Comparison of ENCODE assay signal across 17 cellular contexts in the genomic region with DNA sequence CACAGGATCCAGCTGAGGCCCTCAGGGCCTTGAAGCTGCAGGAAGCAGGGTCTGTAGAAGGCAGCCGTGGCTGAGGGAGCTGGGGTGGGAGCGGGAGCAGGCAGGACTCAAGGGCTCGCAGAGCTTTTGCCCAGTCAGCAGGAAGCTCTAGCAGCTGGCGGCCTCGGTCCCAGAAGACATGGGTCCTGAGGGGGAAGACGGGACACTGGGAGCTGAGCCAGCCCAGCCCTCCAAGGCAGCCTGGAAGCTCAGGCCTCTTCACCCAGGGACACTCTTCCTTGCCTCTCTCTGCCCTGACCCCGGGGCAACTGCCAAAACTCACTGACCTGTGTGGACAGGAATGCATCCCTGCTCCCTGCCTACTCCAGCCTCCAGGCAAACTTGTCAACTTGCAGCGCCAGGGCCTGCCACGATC. TPM values are rescaled to one million over a fixed set of nuclear protein-coding genes. Genes with fewer than 3 reads are reported as not detected.
DNase-seq lines count a peak whose midpoint lies in the region; ATAC-seq and TF ChIP-seq lines count a peak whose summit lies in the region.
"Had no signal": no experiment of that assay in that cellular context is flagged by ENCODE, and none has a peak within 500 bp of the region (broad histone marks: within the 10 kb centered on the region; RNA-seq: fewer than 3 reads in every experiment).

No MANE protein-coding gene starts in this region.

- H3K4me2 ChIP-seq in BLaER1 treated with 17β-estradiol and CSF1 and Interleukin-3, amounts not matched to agents 10 nM and 100 nM, result peak overlapping the region; percentile 27 to 83 (median 64); a peak in 21 of 22 replicates
- H3K4me2 ChIP-seq in mesendoderm (ENCODE audit: low read length) (no peak overlapping the region), MM.1S (ENCODE audit: low read depth, low read length) (no peak overlapping the region)

- peak overlapping the region in 4 of 11 experiments; percentile 25 to 38 (median 32); a peak in 3 of 22 replicates for H3K9ac ChIP-seq in BLaER1 treated with 17β-estradiol and CSF1 and Interleukin-3, amounts not matched to agents 10 nM and 100 nM
- no peak overlapping the region for H3K9ac ChIP-seq in mesendoderm (ENCODE audit: low read length)
- H3K9ac ChIP-seq in MM.1S (ENCODE audit: low read length), result no peak overlapping the region
- no peak overlapping the region for H3K9ac ChIP-seq in colonic mucosa (ENCODE audit: low read depth in 2 of 2, low read length in 2 of 2)

- H3K56ac ChIP-seq in mesendoderm (ENCODE audit: low read length), result no peak overlapping the region

- no peaks in the 10 kb centered on the region for H3K9me3 ChIP-seq in BLaER1 treated with 17β-estradiol and CSF1 and Interleukin-3, amounts not matched to agents 10 nM and 100 nM (replicated peaks in 1 of 11)
- no peaks in the 10 kb centered on the region for H3K9me3 ChIP-seq in MG63
- no peaks in the 10 kb centered on the region for H3K9me3 ChIP-seq in MM.1S (replicated peaks; ENCODE audit: insufficient read depth, low read length)
- no peaks in the 10 kb centered on the region for H3K9me3 ChIP-seq in colonic mucosa

- no peak overlapping the region for H2BK15ac ChIP-seq in mesendoderm (replicated peaks; ENCODE audit: low read depth)

- H4K8ac ChIP-seq in mesendoderm (ENCODE audit: low read depth, low read length), result no peak overlapping the region

- peaks cover 0 to 39% (median 5%) of the 10 kb centered on the region in 11 experiments; a peak in 5 of 22 replicates for H4K20me1 ChIP-seq in BLaER1 treated with 17β-estradiol and CSF1 and Interleukin-3, amounts not matched to agents 10 nM and 100 nM
- H4K20me1 ChIP-seq in MM.1S (ENCODE audit: insufficient read depth, low read length), result no peaks in the 10 kb centered on the region

- H2BK120ac ChIP-seq in mesendoderm (ENCODE audit: low read depth, low read length), result no peak overlapping the region

- no peak overlapping the region for H2BK5ac ChIP-seq in mesendoderm (ENCODE audit: low read length)

- no peak overlapping the region for H2AFZ ChIP-seq in MM.1S (ENCODE audit: low read length)

- peak; percentile 93 for DNase-seq in MG63
- peak; percentile 52 for DNase-seq in mesendoderm
- DNase-seq in MM.1S, result no peak
- DNase-seq in colonic mucosa, result no peak
- no peak for DNase-seq in activated T-cell treated with anti-CD3 and anti-CD28 coated beads, Interleukin-2, amount 50 U/mL, for 24 hours
- DNase-seq: activated CD4-positive, alpha-beta T cell treated with anti-CD3 and anti-CD28 coated beads, Interleukin-2, amount 50 U/mL, for 1 hour; glutamatergic neuron; GOT3; naive thymus-derived CD4-positive, alpha-beta T cell; NCI-H1694; NCI-H524 treated with DMSO at 0.1 percent for 48 hours; stimulated activated CD4-positive, alpha-beta T cell treated with anti-CD3 and anti-CD28 coated beads, Interleukin-4, amount 100 ng/mL, for 24 hours had no signal

- no peak for ATAC-seq in GM19463 (IDR thresholded peaks at IDR 0.05; ENCODE audit: unreplicated experiment)
- ATAC-seq: naive thymus-derived CD4-positive, alpha-beta T cell had no signal

- no peak overlapping the region for H3K18ac ChIP-seq in mesendoderm (ENCODE audit: low read length)

- no peak overlapping the region for H3K23ac ChIP-seq in mesendoderm (ENCODE audit: low read length)

- H3K9me2 ChIP-seq in MM.1S (replicated peaks; ENCODE audit: insufficient read depth, low read length), result no peaks in the 10 kb centered on the region

- H3K4me3 Mint-ChIP-seq in activated T-cell treated with anti-CD3 and anti-CD28 coated beads, Interleukin-2, amount 50 U/mL, for 24 hours, result no peak overlapping the region
- H3K4me3 Mint-ChIP-seq: naive thymus-derived CD4-positive, alpha-beta T cell; T-helper 2 cell treated with Interferon-gamma antibody and Interleukin-4, amounts not matched to agents 5 μg/mL and 100 μg/mL, for 36 hours had no signal

- H3K36me3 ChIP-seq in BLaER1 treated with 17β-estradiol and CSF1 and Interleukin-3, amounts not matched to agents 10 nM and 100 nM, result no peaks in the 10 kb centered on the region
- H3K36me3 ChIP-seq in MG63 (0 out of 2 replicates have a peak, but pooled peaks cover 2% of the 10 kb centered on the region), mesendoderm (ENCODE audit: control insufficient read depth, insufficient read depth, low read length) (no peaks in the 10 kb centered on the region), MM.1S (replicated peaks; ENCODE audit: insufficient read depth, low read length) (no peaks in the 10 kb centered on the region), colonic mucosa (no peaks in the 10 kb centered on the region)

- H3K79me2 ChIP-seq in mesendoderm (ENCODE audit: control insufficient read depth, insufficient read depth, low read length) (peaks cover 1% of the 10 kb centered on the region), MM.1S (ENCODE audit: low read length) (no peaks in the 10 kb centered on the region)

- peak overlapping the region in 2 of 11 experiments; percentile 21 to 28; a peak in 3 of 22 replicates for H3K27ac ChIP-seq in BLaER1 treated with 17β-estradiol and CSF1 and Interleukin-3, amounts not matched to agents 10 nM and 100 nM
- H3K27ac ChIP-seq in cingulate gyrus (ENCODE audit: low read depth, low read length), result peak overlapping the region; percentile 86
- no peak overlapping the region for H3K27ac ChIP-seq in mesendoderm (ENCODE audit: low read depth, low read length)
- no peak overlapping the region for H3K27ac ChIP-seq in MM.1S (ENCODE audit: low read length)
- no peak overlapping the region for H3K27ac ChIP-seq in colonic mucosa
- H3K27ac ChIP-seq: C4-2B had no signal

- peaks cover 23% of the 10 kb centered on the region for H3K4me1 Mint-ChIP-seq in activated T-cell treated with anti-CD3 and anti-CD28 coated beads, Interleukin-2, amount 50 U/mL, for 24 hours (ENCODE audit: low read depth)

- no peak overlapping the region for H3K4ac ChIP-seq in mesendoderm (ENCODE audit: low read depth, low read length)

- peaks cover 2% of the 10 kb centered on the region for H3K79me1 ChIP-seq in mesendoderm (ENCODE audit: low read length)

- peaks cover 10% of the 10 kb centered on the region for H3K27me3 Mint-ChIP-seq in activated T-cell treated with anti-CD3 and anti-CD28 coated beads, Interleukin-2, amount 50 U/mL, for 24 hours

- peaks cover 0 to 6% (median 0%) of the 10 kb centered on the region in 11 experiments; a peak in 1 of 22 replicates for H3K27me3 ChIP-seq in BLaER1 treated with 17β-estradiol and CSF1 and Interleukin-3, amounts not matched to agents 10 nM and 100 nM
- H3K27me3 ChIP-seq in MG63 (no peaks in the 10 kb centered on the region), mesendoderm (ENCODE audit: insufficient read depth, low read length, poor library complexity) (no peaks in the 10 kb centered on the region), MM.1S (replicated peaks; ENCODE audit: insufficient read depth, low read length) (no peaks in the 10 kb centered on the region), colonic mucosa (peaks cover under 1% of the 10 kb centered on the region)

- H4K5ac ChIP-seq in mesendoderm (ENCODE audit: low read length), result no peak overlapping the region

- H3K9me3 Mint-ChIP-seq in activated T-cell treated with anti-CD3 and anti-CD28 coated beads, Interleukin-2, amount 50 U/mL, for 24 hours, result no peaks in the 10 kb centered on the region
- H3K9me3 Mint-ChIP-seq: T-helper 2 cell treated with Interferon-gamma antibody and Interleukin-4, amounts not matched to agents 5 μg/mL and 100 μg/mL, for 36 hours had no signal

- H3K27ac Mint-ChIP-seq in activated T-cell treated with anti-CD3 and anti-CD28 coated beads, Interleukin-2, amount 50 U/mL, for 24 hours, result no peak overlapping the region
- H3K27ac Mint-ChIP-seq: naive thymus-derived CD4-positive, alpha-beta T cell; T-helper 2 cell treated with Interferon-gamma antibody and Interleukin-4, amounts not matched to agents 5 μg/mL and 100 μg/mL, for 36 hours had no signal

- no peak overlapping the region for H3K4me3 ChIP-seq in BLaER1 treated with 17β-estradiol and CSF1 and Interleukin-3, amounts not matched to agents 10 nM and 100 nM
- no peak overlapping the region for H3K4me3 ChIP-seq in MG63
- no peak overlapping the region for H3K4me3 ChIP-seq in mesendoderm (ENCODE audit: low read length)
- H3K4me3 ChIP-seq in MM.1S (ENCODE audit: low read length), result no peak overlapping the region
- H3K4me3 ChIP-seq in colonic mucosa, result no peak overlapping the region

- no peaks in the 10 kb centered on the region for H3K36me3 Mint-ChIP-seq in activated T-cell treated with anti-CD3 and anti-CD28 coated beads, Interleukin-2, amount 50 U/mL, for 24 hours (ENCODE audit: low read depth)
- H3K36me3 Mint-ChIP-seq: naive thymus-derived CD4-positive, alpha-beta T cell had no signal

- no peak overlapping the region for H2AK5ac ChIP-seq in mesendoderm (ENCODE audit: low read length)

- no peaks in the 10 kb centered on the region for H3F3A ChIP-seq in MM.1S (ENCODE audit: insufficient read depth, low read length)

- TF ChIP-seq CTCF in MM.1S (IDR thresholded peaks at IDR 0.05; ENCODE audit: low read length), result no peak
- no peak for TF ChIP-seq CTCF in colonic mucosa (IDR thresholded peaks at IDR 0.05)

- H3K4me1 ChIP-seq in BLaER1 treated with 17β-estradiol and CSF1 and Interleukin-3, amounts not matched to agents 10 nM and 100 nM, result peaks cover 44 to 73% (median 66%) of the 10 kb centered on the region in 10 experiments
- peaks cover 11% of the 10 kb centered on the region for H3K4me1 ChIP-seq in mesendoderm (ENCODE audit: control insufficient read depth, low read depth, low read length)
- H3K4me1 ChIP-seq in MM.1S (ENCODE audit: low read length), result no peaks in the 10 kb centered on the region
- H3K4me1 ChIP-seq in colonic mucosa, result no peaks in the 10 kb centered on the region

- no CpG with 5 or more reads among the region's 9 CpGs for WGBS in mesendoderm (ENCODE audit: extremely low coverage, insufficient coverage, low lambda C conversion rate)

- intact Hi-C loops in colonic mucosa (cut with DNase I), result no loop called here

RNA-seq across cellular contexts. Expression of a gene that starts 8.9 kb away (rescaled TPM):
- 3.4 and 8.5 TPM in 2 replicates for total RNA-seq in MG63 (2014; rRNA removed; shearing (Covaris generic); ENCODE audit: low replicate concordance)
- 4.9 TPM for polyA plus RNA-seq in mesendoderm (2013, experiment 1 of 2)
- 5.2 TPM for polyA plus RNA-seq in mesendoderm (2013, experiment 2 of 2)
- 1 to 10 TPM in 1 of 2 donors, under 1 TPM in 1; 0.59 to 1.6 TPM for total RNA-seq in colonic mucosa
- polyA plus RNA-seq: naive thymus-derived CD4-positive, alpha-beta T cell had no signal

RNA-seq across cellular contexts. Expression of a gene that starts 51.4 kb away (rescaled TPM):
- 156 and 192 TPM in 2 replicates for total RNA-seq in MG63 (2014; rRNA removed; shearing (Covaris generic); ENCODE audit: low replicate concordance)
- 3.3 TPM for polyA plus RNA-seq in mesendoderm (2013, experiment 1 of 2)
- polyA plus RNA-seq in mesendoderm (2013, experiment 2 of 2), result 3.5 TPM
- 10 to 100 TPM in 1 of 2 donors, 1 to 10 TPM in 1; 9.0 to 15.4 TPM for total RNA-seq in colonic mucosa

Comparison
In these comparisons a context has a peak if more than half of its experiments do, and no peak if none do; other contexts are left out.
1. H3K4me2 ChIP-seq: peak in BLaER1 treated with 17β-estradiol and CSF1 and Interleukin-3, amounts not matched to agents 10 nM and 100 nM (11 of 11); none in mesendoderm (single experiment) and MM.1S (single experiment).
2. DNase-seq: peak in MG63 (single experiment) and mesendoderm (single experiment); none in MM.1S (single experiment), colonic mucosa (single experiment) and activated T-cell treated with anti-CD3 and anti-CD28 coated beads, Interleukin-2, amount 50 U/mL, for 24 hours (single experiment).